In genomic region chr4:80507077-80507476, GRCh38 we compare ENCODE assay signal across 22 cellular contexts.
DNase-seq lines count a peak whose midpoint lies in the region; ATAC-seq and TF ChIP-seq lines count a peak whose summit lies in the region.
"Had no signal": no experiment of that assay in that cellular context is flagged by ENCODE, and none has a peak within 500 bp of the region (broad histone marks: within the 10 kb centered on the region; RNA-seq: fewer than 3 reads in every experiment).

No MANE protein-coding gene starts in this region.

- no peaks in the 10 kb centered on the region for H3K9me2 ChIP-seq in SU-DHL-6 (replicated peaks; ENCODE audit: insufficient read depth, low read length)

- peaks cover 9% of the 10 kb centered on the region for H3F3A ChIP-seq in SU-DHL-6 (ENCODE audit: insufficient read depth)

- no peak overlapping the region for H3K4me3 ChIP-seq in SU-DHL-6 (ENCODE audit: insufficient read depth, low read length, poor library complexity, severe bottlenecking)
- H3K4me3 ChIP-seq: MG63, SJCRH30 had no signal

- no peak overlapping the region for H3K9ac ChIP-seq in SU-DHL-6 (ENCODE audit: low read length)

- peak; percentile 7 for ATAC-seq in GM18868 (IDR thresholded peaks at IDR 0.05; ENCODE audit: unreplicated experiment)
- ATAC-seq in HG03159 (IDR thresholded peaks at IDR 0.05; ENCODE audit: unreplicated experiment): peak; percentile 19
- no peak for ATAC-seq in activated CD4-positive, CD25-positive, alpha-beta regulatory T cell treated with anti-CD3 and anti-CD28 coated beads, Interleukin-2, amount 50 U/mL, for 24 hours
- ATAC-seq: Panc1 had no signal

- H3K9me3 ChIP-seq in SU-DHL-6 (ENCODE audit: insufficient read depth, low read length): no peaks in the 10 kb centered on the region
- H3K9me3 ChIP-seq: MG63, SJCRH30 had no signal

- H4K20me1 ChIP-seq in SU-DHL-6 (ENCODE audit: low read depth, low read length): no peaks in the 10 kb centered on the region

- H3K27me3 ChIP-seq in SU-DHL-6 (ENCODE audit: low read length): no peaks in the 10 kb centered on the region
- H3K27me3 ChIP-seq: MG63, SJCRH30 had no signal

- H3K4me2 ChIP-seq in SU-DHL-6 (ENCODE audit: low read depth, low read length, poor library complexity, severe bottlenecking): peak overlapping the region; percentile 52

- H3K36me3 ChIP-seq in SU-DHL-6 (ENCODE audit: low read length): no peaks in the 10 kb centered on the region; the same call in 1 of the 2 replicates
- H3K36me3 ChIP-seq: MG63, SJCRH30 had no signal

- no peak overlapping the region for H2AFZ ChIP-seq in SU-DHL-6 (ENCODE audit: low read depth, low read length, severe bottlenecking)

- H3K79me2 ChIP-seq in SU-DHL-6 (ENCODE audit: insufficient read depth, low read length): no peaks in the 10 kb centered on the region

- DNase-seq in amniotic stem cell (lab: John Stamatoyannopoulos, UW) (no peak), HuH-7.5 (ENCODE audit: low spot score) (no peak), NCI-H187 (lab: John Stamatoyannopoulos, UW) (no peak)
- DNase-seq: C1 segment of cervical spinal cord, DMS79, IMR-90, Karpas-422, MG63, NCI-H1092, NCI-H1436 treated with DMSO at 0.1 percent for 48 hours, NCI-H2029 treated with DMSO at 0.1 percent for 48 hours, NCI-H2171, NCI-H446 treated with DMSO at 0.1 percent for 48 hours, NCI-H774, SJCRH30, T-helper 2 cell had no signal

- no peak for TF ChIP-seq CTCF in SU-DHL-6 (IDR thresholded peaks at IDR 0.05; ENCODE audit: insufficient read depth, low read length, poor library complexity, severe bottlenecking)

- H3K27ac ChIP-seq in SU-DHL-6 (ENCODE audit: low read depth, low read length): peak overlapping the region; percentile 80
- H3K27ac ChIP-seq: HL-60, SJCRH30 had no signal

Comparison
In these comparisons a context has a peak if more than half of its experiments do, and no peak if none do; other contexts are left out.
1. ATAC-seq: peak in GM18868 (single experiment) and HG03159 (single experiment); none in activated CD4-positive, CD25-positive, alpha-beta regulatory T cell treated with anti-CD3 and anti-CD28 coated beads, Interleukin-2, amount 50 U/mL, for 24 hours (0 of 2).